Comparison of ENCODE assay signal across 21 cellular contexts in the genomic region with DNA sequence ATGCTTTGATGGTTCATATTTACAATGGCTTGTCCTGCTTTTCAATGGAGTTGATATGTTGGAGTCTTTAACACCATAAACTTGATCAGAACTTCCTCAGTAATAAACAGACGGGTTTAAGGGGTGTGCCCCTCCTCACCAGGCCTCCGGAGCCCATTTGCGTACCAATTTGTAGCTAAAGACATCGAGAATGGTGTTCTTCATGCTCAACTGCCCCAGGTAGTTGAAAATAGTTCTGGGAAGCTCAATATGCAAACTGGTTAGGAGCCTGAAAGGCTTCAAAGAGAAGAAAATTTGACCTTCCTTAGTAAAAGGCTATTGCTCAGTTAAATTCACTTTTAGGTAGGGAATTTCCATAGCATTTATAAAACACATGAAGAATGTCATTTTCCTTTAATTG.
DNase-seq lines count a peak whose midpoint lies in the region; ATAC-seq and TF ChIP-seq lines count a peak whose summit lies in the region.
"Had no signal": no experiment of that assay in that cellular context is flagged by ENCODE, and none has a peak within 500 bp of the region (broad histone marks: within the 10 kb centered on the region; RNA-seq: fewer than 3 reads in every experiment).

No MANE protein-coding gene starts in this region.

- no peak overlapping the region for H2AFZ ChIP-seq in osteoblast (ENCODE audit: low read length)

- peak overlapping the region; percentile 58 for H3K27ac Mint-ChIP-seq in WTC11
- no peak overlapping the region for H3K27ac Mint-ChIP-seq in CD4-positive, alpha-beta T cell
- H3K27ac Mint-ChIP-seq: CD8-positive, alpha-beta T cell; HFFc6 had no signal

- DNase-seq in WTC11 (ENCODE audit: low spot score) (no peak), osteoblast (ENCODE audit: insufficient read length, low spot score, missing footprints) (peak; percentile 22), NCI-H2196 (lab: John Stamatoyannopoulos, UW; ENCODE audit: unreplicated experiment) (no peak), Kasumi-1 (lab: John Stamatoyannopoulos, UW) (no peak)
- DNase-seq in CD4-positive, alpha-beta T cell = no peak
- DNase-seq: BE2C; CD8-positive, alpha-beta T cell; DMS79 treated with DMSO at 0.1 percent for 48 hours; GDM1; GOT3; HFFc6; KG1; MG63; NCI-H1105 treated with DMSO at 0.1 percent for 48 hours; NCI-H1930; NCI-H524; NK-92 treated with Interleukin-12 subunit alpha and Interleukin-12 subunit beta, amount 100 ng/mL, for 24 hours; SHP77 treated with DMSO at 0.1 percent for 48 hours; T-helper 2 cell had no signal

- H3K9ac ChIP-seq in HUES48 (ENCODE audit: low read depth, low read length) = no peak overlapping the region

- H3K36me3 ChIP-seq in HUES48 (ENCODE audit: control insufficient read depth, insufficient read depth, low read length) = no peaks in the 10 kb centered on the region
- H3K36me3 ChIP-seq in osteoblast (ENCODE audit: insufficient read depth, low read length) = no peaks in the 10 kb centered on the region
- H3K36me3 ChIP-seq: BE2C, MG63 had no signal

- H3K9me3 Mint-ChIP-seq in WTC11 = no peaks in the 10 kb centered on the region
- no peaks in the 10 kb centered on the region for H3K9me3 Mint-ChIP-seq in CD4-positive, alpha-beta T cell
- H3K9me3 Mint-ChIP-seq: CD8-positive, alpha-beta T cell; HFFc6 had no signal

- H3K4me2 ChIP-seq in osteoblast (ENCODE audit: insufficient read depth, low read length) = no peak overlapping the region

- peak; percentile 60 for ATAC-seq in GM19463 (IDR thresholded peaks at IDR 0.05; ENCODE audit: unreplicated experiment)
- ATAC-seq in WTC11 = peak; percentile 89
- no peak for ATAC-seq in CD4-positive, alpha-beta T cell (ENCODE audit: poor library complexity)
- ATAC-seq: CD8-positive, alpha-beta T cell had no signal

- intact Hi-C loops in CD4-positive, alpha-beta T cell (cut with DNase I, micrococcal nuclease) = no loop called here

- H3K27me3 ChIP-seq in HUES48 (ENCODE audit: control insufficient read depth, insufficient read depth, low read length) = no peaks in the 10 kb centered on the region
- peaks cover 16% of the 10 kb centered on the region for H3K27me3 ChIP-seq in osteoblast (ENCODE audit: insufficient read depth, low read length)
- peaks cover 4% of the 10 kb centered on the region for H3K27me3 ChIP-seq in CD4-positive, alpha-beta T cell (ENCODE audit: control insufficient read depth, insufficient read depth, low read length)
- H3K27me3 ChIP-seq: MG63 had no signal

- no peaks in the 10 kb centered on the region for H4K20me1 ChIP-seq in osteoblast (ENCODE audit: insufficient read depth, low read length)

- POLR2A ChIA-PET in WTC11 (lab: Charles Lee) = no interaction called here
- POLR2A ChIA-PET in CD4-positive, alpha-beta T cell (lab: Charles Lee) = no interaction called here

- peaks cover 35% of the 10 kb centered on the region for H3K4me1 Mint-ChIP-seq in WTC11
- no peaks in the 10 kb centered on the region for H3K4me1 Mint-ChIP-seq in CD4-positive, alpha-beta T cell (ENCODE audit: low read depth)

- no peak for TF ChIP-seq CTCF in WTC11 (IDR thresholded peaks at IDR 0.05)
- TF ChIP-seq CTCF in osteoblast (IDR thresholded peaks at IDR 0.05; ENCODE audit: extremely low read depth, low read depth, low read length) = no peak
- no peak for TF ChIP-seq CTCF in CD4-positive, alpha-beta T cell (IDR thresholded peaks at IDR 0.05)

- H3K4me3 ChIP-seq in HUES48 (ENCODE audit: low read depth, low read length) (peak overlapping the region; percentile 46; the same call in 1 of the 2 replicates), osteoblast (ENCODE audit: insufficient read depth, low read length) (no peak overlapping the region)
- H3K4me3 ChIP-seq: MG63 had no signal

- no peaks in the 10 kb centered on the region for H3K79me2 ChIP-seq in osteoblast (ENCODE audit: insufficient read depth, low read length)

- peaks cover 4% of the 10 kb centered on the region; the same call in 1 of the 2 replicates for H3K27me3 Mint-ChIP-seq in WTC11 (ENCODE audit: low read depth)
- H3K27me3 Mint-ChIP-seq in CD4-positive, alpha-beta T cell = peaks cover 51% of the 10 kb centered on the region

- H3K36me3 Mint-ChIP-seq in WTC11 = no peaks in the 10 kb centered on the region
- H3K36me3 Mint-ChIP-seq in CD4-positive, alpha-beta T cell (ENCODE audit: low read depth) = no peaks in the 10 kb centered on the region
- H3K36me3 Mint-ChIP-seq: CD8-positive, alpha-beta T cell had no signal

- peaks cover 30% of the 10 kb centered on the region for H3K4me1 ChIP-seq in HUES48 (ENCODE audit: control insufficient read depth, insufficient read depth, low read length)
- no peaks in the 10 kb centered on the region for H3K4me1 ChIP-seq in osteoblast (ENCODE audit: insufficient read depth, low read length)
- H3K4me1 ChIP-seq: BE2C had no signal

- CTCF ChIA-PET in WTC11 (lab: Charles Lee) = interaction anchor here (1.1 kb wide), 1 partner anchor 15 kb away, joined by 3 read pairs; no protein-coding TSS in a partner anchor
- CTCF ChIA-PET in CD4-positive, alpha-beta T cell (lab: Charles Lee) = no interaction called here

- no peaks in the 10 kb centered on the region for H3K9me3 ChIP-seq in HUES48 (ENCODE audit: control insufficient read depth, insufficient read depth, low read length)
- no peaks in the 10 kb centered on the region for H3K9me3 ChIP-seq in osteoblast (ENCODE audit: low read depth, low read length)
- no peaks in the 10 kb centered on the region for H3K9me3 ChIP-seq in CD4-positive, alpha-beta T cell (ENCODE audit: control insufficient read depth, low read length)
- H3K9me3 ChIP-seq: BE2C, MG63 had no signal

- H3K27ac ChIP-seq in HUES48 (ENCODE audit: low read depth, low read length) = peak overlapping the region; percentile 26
- H3K27ac ChIP-seq in osteoblast (ENCODE audit: low read depth, low read length) = no peak overlapping the region
- no peak overlapping the region for H3K27ac ChIP-seq in CD4-positive, alpha-beta T cell (ENCODE audit: low read depth, low read length)

- peak overlapping the region; percentile 24 for H3K4me3 Mint-ChIP-seq in WTC11
- no peak overlapping the region for H3K4me3 Mint-ChIP-seq in CD4-positive, alpha-beta T cell
- H3K4me3 Mint-ChIP-seq: CD8-positive, alpha-beta T cell; HFFc6 had no signal

TF ChIP-seq in WTC11, 78 proteins besides CTCF, POLR2A, EP300 and RAD21:
- TF ChIP-seq NFYB (CRISPR knock-in tag; conservative IDR thresholded peaks at IDR 0.05; ENCODE audit: low read depth) (no peak), EMX1 (CRISPR knock-in tag; IDR thresholded peaks at IDR 0.05) (no peak), ZNF317 (CRISPR knock-in tag; IDR thresholded peaks at IDR 0.05; ENCODE audit: borderline replicate concordance, low read depth) (no peak), CREM (CRISPR knock-in tag; IDR thresholded peaks at IDR 0.05) (no peak), TCF7 (CRISPR knock-in tag; IDR thresholded peaks at IDR 0.05; ENCODE audit: low read depth) (no peak), CREB1 (CRISPR knock-in tag; IDR thresholded peaks at IDR 0.05) (no peak), TEAD1 (CRISPR knock-in tag; IDR thresholded peaks at IDR 0.05) (no peak), GABPB1 (CRISPR knock-in tag; IDR thresholded peaks at IDR 0.05) (no peak)
